In the genomic region with DNA sequence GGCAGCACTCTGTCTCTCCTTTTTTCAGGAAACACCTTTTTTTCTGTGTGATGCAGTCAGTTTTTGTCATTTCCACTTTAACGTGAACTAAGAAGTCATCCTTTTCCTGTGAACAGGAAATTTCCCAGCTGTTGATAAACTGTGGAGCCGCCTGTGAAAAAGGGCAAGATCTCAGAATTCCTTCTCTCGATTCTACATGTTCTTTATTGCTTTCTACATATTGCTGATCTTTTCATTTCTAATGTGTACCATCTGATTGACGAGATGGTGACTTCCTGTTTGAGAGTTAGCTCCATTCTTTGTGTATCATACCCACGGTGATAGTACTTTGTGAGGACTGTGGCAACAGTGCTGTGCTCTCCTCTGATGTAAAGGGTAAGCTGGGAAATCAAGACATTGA, we compare ENCODE assay signal across 8 cellular contexts. TPM values are rescaled to one million over a fixed set of nuclear protein-coding genes. Genes with fewer than 3 reads are reported as not detected.
DNase-seq lines count a peak whose midpoint lies in the region; ATAC-seq, FAIRE-seq and TF ChIP-seq lines count a peak whose summit lies in the region.

No MANE protein-coding gene starts in this region.

- FAIRE-seq in endothelial cell of umbilical vein (lab: Jason Lieb, UNC) (no peak), urothelium cell line (lab: Jason Lieb, UNC) (peak; percentile 61)

- DNase-seq in activated naive CD4-positive, alpha-beta T cell treated with Interleukin-2 at 50 U/mL for 16 hours = no peak
- peak; percentile 43 for DNase-seq in NAMALWA (ENCODE audit: low spot score)
- peak; percentile 58 for DNase-seq in endothelial cell of umbilical vein (ENCODE audit: low read depth, low spot score)
- no peak for DNase-seq in urothelium cell line (ENCODE audit: low spot score)
- no peak for DNase-seq in NCI-H2227 treated with DMSO at 0.1 percent for 48 hours (lab: John Stamatoyannopoulos, UW)
- DNase-seq in CD1c-positive myeloid dendritic cell (ENCODE audit: extremely low spot score) = no peak

- no peaks in the 10 kb centered on the region for H3K27me3 Mint-ChIP-seq in activated naive CD4-positive, alpha-beta T cell treated with anti-CD3 and anti-CD28 coated beads, Interleukin-2, amount 50 U/mL, for 24 hours

- H2AFZ ChIP-seq in endothelial cell of umbilical vein (ENCODE audit: low read depth, low read length) = peak overlapping the region; percentile 19

- dilution Hi-C loops in endothelial cell of umbilical vein (cut with MboI; ENCODE audit: extremely low pct_ligation_motif_present, low sequenced_read_pairs) = no loop called here

- peak overlapping the region; percentile 18 for H3K27ac ChIP-seq in endothelial cell of umbilical vein (ENCODE audit: insufficient read depth, low read depth, low read length)

- H4K20me1 ChIP-seq in endothelial cell of umbilical vein (replicated peaks; ENCODE audit: control insufficient read depth, extremely low read depth, insufficient read depth, low read length) = no peaks in the 10 kb centered on the region

- H3K9me3 ChIP-seq in endothelial cell of umbilical vein (replicated peaks; ENCODE audit: control insufficient read depth, insufficient read depth, low read length) = no peaks in the 10 kb centered on the region

- no peak for TF ChIP-seq POLR2A in endothelial cell of umbilical vein (IDR thresholded peaks at IDR 0.05; ENCODE audit: low read depth, low read length)

- intact Hi-C loops in endothelial cell of umbilical vein (cut with micrococcal nuclease) = loop anchor here (2.0 kb wide), 2 partner anchors 17 to 49 kb away; no protein-coding TSS in a partner anchor

- peaks cover 85% of the 10 kb centered on the region for H3K4me1 Mint-ChIP-seq in activated naive CD4-positive, alpha-beta T cell treated with anti-CD3 and anti-CD28 coated beads, Interleukin-2, amount 50 U/mL, for 24 hours

- no peak for TF ChIP-seq CTCF in endothelial cell of umbilical vein (IDR thresholded peaks at IDR 0.05; ENCODE audit: extremely low read depth in 1 of 2, insufficient read depth in 1 of 2, low read depth in 1 of 2, low read length in 2 of 2)

- no peak for ATAC-seq in HG02588 (IDR thresholded peaks at IDR 0.05; ENCODE audit: unreplicated experiment)

- peak overlapping the region; percentile 87 for H3K27ac Mint-ChIP-seq in activated naive CD4-positive, alpha-beta T cell treated with anti-CD3 and anti-CD28 coated beads, Interleukin-2, amount 50 U/mL, for 24 hours

- no peaks in the 10 kb centered on the region for H3K9me3 Mint-ChIP-seq in activated naive CD4-positive, alpha-beta T cell treated with anti-CD3 and anti-CD28 coated beads, Interleukin-2, amount 50 U/mL, for 24 hours

- peak overlapping the region; percentile 56 for H3K4me2 ChIP-seq in endothelial cell of umbilical vein (ENCODE audit: insufficient read depth, low read length)

- CTCF ChIA-PET in endothelial cell of umbilical vein (lab: Charles Lee) = interaction anchor here (0.8 to 2.1 kb wide), 7 partner anchors 8 to 174 kb away, joined by 3 to 17 read pairs (median 5); no protein-coding TSS in a partner anchor

- BruUV-seq in endothelial cell of umbilical vein (replicated peaks; lab: Mats Ljungman, UMichigan) = no TSS peak

- no peak overlapping the region for H3K9ac ChIP-seq in endothelial cell of umbilical vein (replicated peaks; ENCODE audit: extremely low read depth, insufficient read depth, low read length)

- no peaks in the 10 kb centered on the region for H3K36me3 ChIP-seq in endothelial cell of umbilical vein (ENCODE audit: control insufficient read depth in 2 of 2, extremely low read depth in 1 of 2, insufficient read depth in 2 of 2, low read length in 2 of 2)

- peaks cover 7% of the 10 kb centered on the region for H3K36me3 Mint-ChIP-seq in activated naive CD4-positive, alpha-beta T cell treated with anti-CD3 and anti-CD28 coated beads, Interleukin-2, amount 50 U/mL, for 24 hours

- peaks cover 14% of the 10 kb centered on the region for H3K4me1 ChIP-seq in endothelial cell of umbilical vein (ENCODE audit: control insufficient read depth, extremely low read depth, insufficient read depth, low read length)

- H3K9me1 ChIP-seq in endothelial cell of umbilical vein (replicated peaks; ENCODE audit: control insufficient read depth, extremely low read depth, insufficient read depth, low read length) = no peaks in the 10 kb centered on the region

- POLR2A ChIA-PET in endothelial cell of umbilical vein (lab: Charles Lee) = interaction anchor here (0.6 to 0.7 kb wide), 3 partner anchors 24 to 67 kb away, joined by 3 to 5 read pairs (median 3); no protein-coding TSS in a partner anchor

- H3K4me3 ChIP-seq in endothelial cell of umbilical vein (replicated peaks in 1 of 3; ENCODE audit: insufficient read depth in 1 of 3, low read depth in 1 of 3, low read length in 3 of 3) = no peak overlapping the region

- H3K79me2 ChIP-seq in endothelial cell of umbilical vein (ENCODE audit: control insufficient read depth, insufficient read depth, low read length) = no peaks in the 10 kb centered on the region

- no peaks in the 10 kb centered on the region for H3K27me3 ChIP-seq in endothelial cell of umbilical vein (ENCODE audit: control insufficient read depth in 2 of 2, insufficient read depth in 2 of 2, low read length in 2 of 2)

- peak overlapping the region; percentile 73 for H3K4me3 Mint-ChIP-seq in activated naive CD4-positive, alpha-beta T cell treated with anti-CD3 and anti-CD28 coated beads, Interleukin-2, amount 50 U/mL, for 24 hours

TF ChIP-seq in endothelial cell of umbilical vein, 7 proteins besides CTCF, POLR2A, EP300 and RAD21:
- TF ChIP-seq EZH2 (IDR thresholded peaks at IDR 0.05; ENCODE audit: borderline replicate concordance, low read depth, low read length, severe bottlenecking) (no peak), FOS (IDR thresholded peaks at IDR 0.05; ENCODE audit: borderline replicate concordance, insufficient read depth, low read length) (peak; percentile 41)

RNA-seq across cellular contexts. Expression of a gene that starts 50.4 kb away (rescaled TPM):
- total RNA-seq in endothelial cell of umbilical vein = 52.3 and 55.2 TPM in 2 replicates
- polyA plus RNA-seq in endothelial cell of umbilical vein = 14.9 and 18.2 TPM in 2 replicates
- 75.4 and 189 TPM in 2 replicates for polyA plus RNA-seq in endothelial cell of umbilical vein (2011; cell fraction: cytosol; rRNA removed)
- 157 and 300 TPM in 2 replicates for polyA plus RNA-seq in endothelial cell of umbilical vein (2011; cell fraction: nucleus; rRNA removed)
- 57.6 and 68.2 TPM in 2 replicates for polyA plus RNA-seq in endothelial cell of umbilical vein (2012)
- 67.0 and 78.2 TPM in 2 replicates for polyA minus RNA-seq in endothelial cell of umbilical vein
- polyA minus RNA-seq in endothelial cell of umbilical vein (2011; cell fraction: cytosol; rRNA and poly(A)+ RNA removed) = 31.3 TPM
- 87.6 and 106 TPM in 2 replicates for polyA minus RNA-seq in endothelial cell of umbilical vein (2011; cell fraction: nucleus; rRNA and poly(A)+ RNA removed)

Comparison
In these comparisons a context has a peak if more than half of its experiments do, and no peak if none do; other contexts are left out.
1. DNase-seq: peak in NAMALWA (single experiment) and endothelial cell of umbilical vein (single experiment); none in activated naive CD4-positive, alpha-beta T cell treated with Interleukin-2 at 50 U/mL for 16 hours (single experiment), urothelium cell line (single experiment), NCI-H2227 treated with DMSO at 0.1 percent for 48 hours (single experiment) and CD1c-positive myeloid dendritic cell (single experiment).